4 cellular contexts compared by ENCODE assay signal in the genomic region with DNA sequence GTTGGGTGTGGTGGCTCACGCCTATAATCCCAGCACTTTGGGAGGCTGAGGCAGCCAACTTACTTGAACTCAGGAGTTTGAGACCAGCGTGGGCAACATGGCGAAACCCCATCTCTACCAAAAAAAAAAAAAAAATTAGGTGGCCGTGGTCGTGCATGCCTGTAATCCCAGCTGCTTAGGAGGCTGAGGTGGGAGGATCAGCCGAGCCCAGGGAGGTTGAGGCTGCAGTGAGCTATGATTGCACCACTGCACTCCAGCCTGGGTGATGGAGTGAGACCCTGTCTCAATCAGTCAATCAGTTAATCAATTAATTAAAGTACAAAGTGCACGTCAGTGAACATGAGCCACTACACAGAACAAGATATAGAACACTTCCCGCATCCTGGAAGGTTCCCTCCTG. TPM values are rescaled to one million over a fixed set of nuclear protein-coding genes. Genes with fewer than 3 reads are reported as not detected.
"Had no signal": no experiment of that assay in that cellular context is flagged by ENCODE, and none has a peak within 500 bp of the region (broad histone marks: within the 10 kb centered on the region; RNA-seq: fewer than 3 reads in every experiment).

No MANE protein-coding gene starts in this region.

RNA-seq across cellular contexts. Expression of gene PACSIN1, which starts 21.0 kb away (rescaled TPM):
- total RNA-seq: bronchial epithelial cell, MCF 10A, RPMI7951, SJSA1 had no signal
